Comparison of ENCODE assay signal across 1 cellular context in the genomic region with DNA sequence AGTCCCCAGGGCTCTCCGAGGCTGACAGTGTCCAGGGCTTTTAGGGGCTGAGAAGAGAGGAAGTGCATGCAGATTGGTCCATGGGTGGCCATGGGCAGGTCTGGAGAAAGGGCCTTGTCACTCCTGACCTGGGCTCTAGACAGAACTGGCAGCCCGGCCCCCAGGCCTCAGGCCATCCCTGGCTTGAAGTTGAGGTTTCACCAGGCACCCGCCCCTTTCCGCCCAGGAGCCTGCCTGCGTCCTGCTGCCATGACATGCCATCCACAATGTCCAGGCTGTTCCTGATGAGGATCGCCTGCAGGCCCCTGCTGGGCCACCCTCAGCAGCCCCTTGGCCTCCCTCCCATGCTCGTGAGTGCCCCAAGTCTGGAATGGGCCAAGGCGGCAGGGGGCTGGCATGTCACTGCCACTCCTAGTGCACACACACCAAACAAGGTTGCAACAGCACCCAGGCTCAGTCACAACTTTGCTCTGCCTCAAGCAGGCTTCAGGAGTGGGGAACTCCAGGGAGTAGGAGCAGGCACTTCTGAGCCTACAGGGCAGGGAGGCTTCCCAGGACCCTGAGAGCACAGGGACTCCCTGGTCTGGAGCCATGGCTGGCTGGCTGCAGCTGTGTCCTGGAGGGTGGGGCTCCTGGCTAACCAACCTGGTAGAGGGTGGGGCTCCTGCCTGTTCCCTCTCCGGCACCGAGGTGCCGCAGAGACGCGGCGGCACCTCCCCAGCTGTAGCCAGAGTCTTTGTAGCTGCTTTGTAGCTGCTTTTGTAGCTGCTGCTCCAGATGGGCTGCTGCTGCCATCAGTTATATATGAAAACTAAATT.
A peak's percentile ranks its signal among the peaks of the same experiment; 100 is the strongest.
TF ChIP-seq lines count a peak whose summit lies in the region.

No MANE protein-coding gene starts in this region.

TF ChIP-seq in K562, 482 proteins besides CTCF, POLR2A, EP300 and RAD21 (continued from another document):
- TF ChIP-seq, protein P1, sequence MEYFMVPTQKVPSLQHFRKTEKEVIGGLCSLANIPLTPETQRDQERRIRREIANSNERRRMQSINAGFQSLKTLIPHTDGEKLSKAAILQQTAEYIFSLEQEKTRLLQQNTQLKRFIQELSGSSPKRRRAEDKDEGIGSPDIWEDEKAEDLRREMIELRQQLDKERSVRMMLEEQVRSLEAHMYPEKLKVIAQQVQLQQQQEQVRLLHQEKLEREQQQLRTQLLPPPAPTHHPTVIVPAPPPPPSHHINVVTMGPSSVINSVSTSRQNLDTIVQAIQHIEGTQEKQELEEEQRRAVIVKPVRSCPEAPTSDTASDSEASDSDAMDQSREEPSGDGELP (CRISPR knock-in tag; IDR thresholded peaks at IDR 0.05; ENCODE audit: borderline replicate concordance): 0 out of 2 replicates have a peak, but pooled peaks have one; percentile 37
- TF ChIP-seq, protein P2, sequence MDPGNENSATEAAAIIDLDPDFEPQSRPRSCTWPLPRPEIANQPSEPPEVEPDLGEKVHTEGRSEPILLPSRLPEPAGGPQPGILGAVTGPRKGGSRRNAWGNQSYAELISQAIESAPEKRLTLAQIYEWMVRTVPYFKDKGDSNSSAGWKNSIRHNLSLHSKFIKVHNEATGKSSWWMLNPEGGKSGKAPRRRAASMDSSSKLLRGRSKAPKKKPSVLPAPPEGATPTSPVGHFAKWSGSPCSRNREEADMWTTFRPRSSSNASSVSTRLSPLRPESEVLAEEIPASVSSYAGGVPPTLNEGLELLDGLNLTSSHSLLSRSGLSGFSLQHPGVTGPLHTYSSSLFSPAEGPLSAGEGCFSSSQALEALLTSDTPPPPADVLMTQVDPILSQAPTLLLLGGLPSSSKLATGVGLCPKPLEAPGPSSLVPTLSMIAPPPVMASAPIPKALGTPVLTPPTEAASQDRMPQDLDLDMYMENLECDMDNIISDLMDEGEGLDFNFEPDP (CRISPR knock-in tag; IDR thresholded peaks at IDR 0.05): no peak
TF ChIP-seq in K562: peak in this region for 2.
